In the genomic region with DNA sequence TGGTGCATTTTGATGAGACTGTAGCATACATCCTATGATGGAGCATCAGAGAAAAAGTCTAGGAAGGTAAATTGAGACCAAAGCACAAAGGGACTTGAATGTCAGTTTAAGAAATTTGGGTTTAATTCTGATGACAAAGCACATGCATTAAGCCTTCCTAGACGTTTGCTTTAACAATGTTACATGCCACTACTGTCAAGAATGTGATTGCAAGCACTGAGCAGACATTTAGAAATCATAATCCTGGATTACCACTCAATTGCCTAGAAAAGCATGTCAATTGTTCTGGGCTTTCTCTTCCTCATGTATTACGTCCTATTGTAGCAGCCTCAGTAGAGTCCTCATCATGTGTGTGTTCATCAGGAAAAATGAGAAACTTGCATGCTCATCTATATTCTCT, we compare ENCODE assay signal across 24 cellular contexts.
"Had no signal": no experiment of that assay in that cellular context is flagged by ENCODE, and none has a peak within 500 bp of the region (broad histone marks: within the 10 kb centered on the region; RNA-seq: fewer than 3 reads in every experiment).

No MANE protein-coding gene starts in this region.

- H3K27me3 ChIP-seq: colonic mucosa, gastrocnemius medialis, heart right ventricle, left lung had no signal

- H3K27ac Mint-ChIP-seq: dendritic cell treated with granulocyte-macrophage colony-stimulating factor and Interleukin-4, amounts not matched to agents 40 ng/mL and 50 ng/mL, for 4 days; effector memory CD8-positive, alpha-beta T cell; endodermal cell had no signal

- H3K9me3 Mint-ChIP-seq: dendritic cell treated with granulocyte-macrophage colony-stimulating factor and Interleukin-4, amounts not matched to agents 40 ng/mL and 50 ng/mL, for 4 days; effector memory CD8-positive, alpha-beta T cell; endodermal cell had no signal

- H3K4me1 ChIP-seq: colonic mucosa, esophagus squamous epithelium, gastrocnemius medialis, heart right ventricle, left lung, lower lobe of right lung had no signal

- H3K4me3 Mint-ChIP-seq: dendritic cell treated with granulocyte-macrophage colony-stimulating factor and Interleukin-4, amounts not matched to agents 40 ng/mL and 50 ng/mL, for 4 days; effector memory CD8-positive, alpha-beta T cell; endodermal cell had no signal

- DNase-seq: colonic mucosa; cortex of kidney; effector CD8-positive, alpha-beta T cell; effector memory CD8-positive, alpha-beta T cell; erythroblast; esophagus squamous epithelium; foreskin fibroblast; foreskin melanocyte; gastrocnemius medialis; heart right ventricle; hippocampal formation; left cardiac atrium; left lung; left ventricle myocardium superior; lower lobe of right lung; mesendoderm; midbrain had no signal

- H3K36me3 ChIP-seq: colonic mucosa, esophagus squamous epithelium, gastrocnemius medialis, heart right ventricle, left lung, lower lobe of right lung had no signal

- FAIRE-seq: endometrium, islet of Langerhans, keratinocyte had no signal

- H3K4me3 ChIP-seq: colonic mucosa, esophagus squamous epithelium, gastrocnemius medialis, heart right ventricle, left lung, lower lobe of right lung had no signal

- H3K9me3 ChIP-seq: colonic mucosa, esophagus squamous epithelium, gastrocnemius medialis, heart right ventricle, left lung, lower lobe of right lung had no signal

- H3K27ac ChIP-seq: colonic mucosa, epithelial cell of prostate, esophagus squamous epithelium, gastrocnemius medialis, heart right ventricle, left lung, lower lobe of right lung had no signal

- ATAC-seq: effector memory CD8-positive, alpha-beta T cell; esophagus mucosa; gastrocnemius medialis; heart right ventricle; left cardiac atrium; left lung; left ventricle myocardium superior; lower lobe of right lung had no signal

- H3K27me3 Mint-ChIP-seq: dendritic cell treated with granulocyte-macrophage colony-stimulating factor and Interleukin-4, amounts not matched to agents 40 ng/mL and 50 ng/mL, for 4 days; effector memory CD8-positive, alpha-beta T cell had no signal
